In genomic region chr5:131384181-131384580, GRCh38 we compare ENCODE assay signal across 20 cellular contexts.
A peak's percentile ranks its signal among the peaks of the same experiment; 100 is the strongest.
DNase-seq lines count a peak whose midpoint lies in the region; ATAC-seq, FAIRE-seq and TF ChIP-seq lines count a peak whose summit lies in the region.
"Had no signal": no experiment of that assay in that cellular context is flagged by ENCODE, and none has a peak within 500 bp of the region (broad histone marks: within the 10 kb centered on the region; RNA-seq: fewer than 3 reads in every experiment).

No MANE protein-coding gene starts in this region.

- H3K27ac Mint-ChIP-seq in T-helper 1 cell treated with Interleukin-12 subunit alpha and Interleukin-12 subunit beta and Interleukin-4 antibody, amounts not matched to agents 30 μg/mL and 1 μg/mL, for 36 hours = peak overlapping the region; percentile 68
- peak overlapping the region; percentile 99 for H3K27ac Mint-ChIP-seq in activated T-helper 1 cell treated with anti-CD3 and anti-CD28 coated beads, Interleukin-12 subunit alpha, Interleukin-12 subunit beta, Interleukin-2, Interleukin-4 antibody, amounts not matched to agents 30 ng/mL and 10 ng/mL and 1 ng/mL, durations not matched to agents 14 hours and 24 hours and 36 hours
- peak overlapping the region; percentile 87 for H3K27ac Mint-ChIP-seq in memory B cell

- no peaks in the 10 kb centered on the region for H3K36me3 ChIP-seq in ovary
- H3K36me3 ChIP-seq: left ventricle myocardium inferior had no signal

- no peak for TF ChIP-seq POLR2A in ovary (IDR thresholded peaks at IDR 0.05)

- H3K9me3 Mint-ChIP-seq in T-helper 1 cell treated with Interleukin-12 subunit alpha and Interleukin-12 subunit beta and Interleukin-4 antibody, amounts not matched to agents 30 μg/mL and 1 μg/mL, for 36 hours = no peaks in the 10 kb centered on the region
- H3K9me3 Mint-ChIP-seq in activated T-helper 1 cell treated with anti-CD3 and anti-CD28 coated beads, Interleukin-12 subunit alpha, Interleukin-12 subunit beta, Interleukin-2, Interleukin-4 antibody, amounts not matched to agents 30 ng/mL and 10 ng/mL and 1 ng/mL, durations not matched to agents 14 hours and 24 hours and 36 hours = peaks cover 5% of the 10 kb centered on the region
- no peaks in the 10 kb centered on the region for H3K9me3 Mint-ChIP-seq in memory B cell

- WGBS in ovary, 3 donors = 80 to 83% (median 81%) methylated on average over 6 of the region's 6 CpGs

- TF ChIP-seq CTCF in ovary (IDR thresholded peaks at IDR 0.05) = no peak

- H3K4me1 Mint-ChIP-seq in T-helper 1 cell treated with Interleukin-12 subunit alpha and Interleukin-12 subunit beta and Interleukin-4 antibody, amounts not matched to agents 30 μg/mL and 1 μg/mL, for 36 hours (ENCODE audit: low read depth) = peaks cover 71% of the 10 kb centered on the region
- peaks cover 86% of the 10 kb centered on the region for H3K4me1 Mint-ChIP-seq in activated T-helper 1 cell treated with anti-CD3 and anti-CD28 coated beads, Interleukin-12 subunit alpha, Interleukin-12 subunit beta, Interleukin-2, Interleukin-4 antibody, amounts not matched to agents 30 ng/mL and 10 ng/mL and 1 ng/mL, durations not matched to agents 14 hours and 24 hours and 36 hours (ENCODE audit: low read depth)
- peaks cover 25% of the 10 kb centered on the region for H3K4me1 Mint-ChIP-seq in memory B cell

- peak; percentile 61 for FAIRE-seq in GM19239 (lab: Jason Lieb, UNC)
- FAIRE-seq: endothelial cell of umbilical vein, frontal cortex had no signal

- H3K9me3 ChIP-seq in ovary = no peaks in the 10 kb centered on the region
- H3K9me3 ChIP-seq: BLaER1 treated with 17β-estradiol and CSF1 and Interleukin-3, amounts not matched to agents 10 nM and 100 nM; left ventricle myocardium inferior; SJCRH30; upper lobe of right lung had no signal

- H3K36me3 Mint-ChIP-seq in T-helper 1 cell treated with Interleukin-12 subunit alpha and Interleukin-12 subunit beta and Interleukin-4 antibody, amounts not matched to agents 30 μg/mL and 1 μg/mL, for 36 hours (ENCODE audit: low read depth) = peaks cover 39% of the 10 kb centered on the region
- H3K36me3 Mint-ChIP-seq in activated T-helper 1 cell treated with anti-CD3 and anti-CD28 coated beads, Interleukin-12 subunit alpha, Interleukin-12 subunit beta, Interleukin-2, Interleukin-4 antibody, amounts not matched to agents 30 ng/mL and 10 ng/mL and 1 ng/mL, durations not matched to agents 14 hours and 24 hours and 36 hours (ENCODE audit: low read depth) = peaks cover 32% of the 10 kb centered on the region
- peaks cover 19% of the 10 kb centered on the region for H3K36me3 Mint-ChIP-seq in memory B cell

- H3K4me3 Mint-ChIP-seq in T-helper 1 cell treated with Interleukin-12 subunit alpha and Interleukin-12 subunit beta and Interleukin-4 antibody, amounts not matched to agents 30 μg/mL and 1 μg/mL, for 36 hours = peak overlapping the region; percentile 39
- H3K4me3 Mint-ChIP-seq in activated T-helper 1 cell treated with anti-CD3 and anti-CD28 coated beads, Interleukin-12 subunit alpha, Interleukin-12 subunit beta, Interleukin-2, Interleukin-4 antibody, amounts not matched to agents 30 ng/mL and 10 ng/mL and 1 ng/mL, durations not matched to agents 14 hours and 24 hours and 36 hours = peak overlapping the region; percentile 19
- H3K4me3 Mint-ChIP-seq in memory B cell = no peak overlapping the region

- ATAC-seq in memory B cell (ENCODE audit: low read depth) = no peak
- ATAC-seq: upper lobe of right lung had no signal

- H3K4me1 ChIP-seq in ovary (ENCODE audit: insufficient read depth) = peaks cover 6% of the 10 kb centered on the region

- TF ChIP-seq EP300 in ovary (IDR thresholded peaks at IDR 0.05) = no peak

- DNase-seq in T-helper 1 cell (no peak), GM19239 (ENCODE audit: insufficient read length, low spot score) (no peak), memory B cell (ENCODE audit: low spot score in 2 of 2) (no peak), ovary (no peak), NAMALWA (ENCODE audit: low spot score) (no peak)
- no peak for DNase-seq in activated T-helper 1 cell treated with anti-CD3 and anti-CD28 coated beads, Interleukin-12 subunit alpha, Interleukin-12 subunit beta, Interleukin-2, Interleukin-4 antibody, amounts not matched to agents 30 ng/mL and 10 ng/mL and 1 ng/mL, durations not matched to agents 14 hours and 24 hours and 36 hours (ENCODE audit: low spot score)
- no peak for DNase-seq in stimulated activated CD4-positive, alpha-beta T cell treated with anti-CD3 and anti-CD28 coated beads, Interleukin-4, amount 100 ng/mL, for 24 hours
- DNase-seq: activated CD8-positive, alpha-beta memory T cell treated with anti-CD3 and anti-CD28 coated beads, Interleukin-2, amount 50 U/mL, for 48 hours; anterior cingulate cortex; left ventricle myocardium inferior; NCI-H187 treated with DMSO at 0.1 percent for 48 hours; NCI-H446 treated with DMSO at 0.1 percent for 48 hours; posterior cingulate gyrus; SJCRH30; upper lobe of right lung had no signal

- H3K27me3 ChIP-seq in ovary = no peaks in the 10 kb centered on the region
- H3K27me3 ChIP-seq: BLaER1 treated with 17β-estradiol and CSF1 and Interleukin-3, amounts not matched to agents 10 nM and 100 nM; SJCRH30; upper lobe of right lung had no signal

- H3K4me3 ChIP-seq in ovary = no peak overlapping the region
- H3K4me3 ChIP-seq: BLaER1 treated with 17β-estradiol and CSF1 and Interleukin-3, amounts not matched to agents 10 nM and 100 nM; left ventricle myocardium inferior; SJCRH30; upper lobe of right lung had no signal

- H3K27ac ChIP-seq in ovary = no peak overlapping the region
- H3K27ac ChIP-seq: 22Rv1, left ventricle myocardium inferior, SJCRH30, upper lobe of right lung had no signal

- intact Hi-C loops in activated T-helper 1 cell treated with anti-CD3 and anti-CD28 coated beads, Interleukin-12 subunit alpha, Interleukin-12 subunit beta, Interleukin-2, Interleukin-4 antibody, amounts not matched to agents 30 ng/mL and 10 ng/mL and 1 ng/mL, durations not matched to agents 14 hours and 24 hours and 36 hours (cut with micrococcal nuclease) = loop anchor here (10.0 kb wide), 1 partner anchor 711 kb away; no protein-coding TSS in a partner anchor
- intact Hi-C loops in ovary (cut with DNase I) = no loop called here

- no peaks in the 10 kb centered on the region for H3K27me3 Mint-ChIP-seq in T-helper 1 cell treated with Interleukin-12 subunit alpha and Interleukin-12 subunit beta and Interleukin-4 antibody, amounts not matched to agents 30 μg/mL and 1 μg/mL, for 36 hours (ENCODE audit: low read depth)
- no peaks in the 10 kb centered on the region for H3K27me3 Mint-ChIP-seq in activated T-helper 1 cell treated with anti-CD3 and anti-CD28 coated beads, Interleukin-12 subunit alpha, Interleukin-12 subunit beta, Interleukin-2, Interleukin-4 antibody, amounts not matched to agents 30 ng/mL and 10 ng/mL and 1 ng/mL, durations not matched to agents 14 hours and 24 hours and 36 hours (ENCODE audit: insufficient read depth)
- no peaks in the 10 kb centered on the region for H3K27me3 Mint-ChIP-seq in memory B cell
